Comparison of ENCODE assay signal across 8 cellular contexts in the genomic region with DNA sequence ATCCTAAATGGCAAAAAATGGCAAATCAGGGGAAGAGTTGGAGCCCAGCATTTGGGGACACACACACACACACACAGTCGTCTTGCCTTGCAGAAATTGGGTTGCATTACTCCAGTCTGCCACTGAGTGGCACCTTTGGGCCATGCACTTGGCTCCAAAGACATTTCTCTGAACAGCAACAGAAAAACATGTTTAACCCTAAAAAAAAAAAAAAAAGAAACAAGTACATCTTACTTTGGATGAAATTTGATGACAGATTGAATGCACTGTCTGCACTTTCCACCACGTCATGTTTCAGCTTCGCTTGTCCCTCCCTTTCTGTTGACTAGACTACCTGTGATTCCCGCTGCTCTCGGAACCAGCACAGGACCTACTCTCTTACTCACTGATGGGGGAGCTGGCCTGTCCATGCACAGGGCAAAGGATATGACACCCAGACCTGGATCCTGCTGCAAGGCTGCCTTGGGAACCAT.
DNase-seq lines count a peak whose midpoint lies in the region; ATAC-seq and TF ChIP-seq lines count a peak whose summit lies in the region.

No MANE protein-coding gene starts in this region.

- POLR2A ChIA-PET in CD4-positive, alpha-beta T cell (lab: Charles Lee), result interaction anchor here (1.2 kb wide), 1 partner anchor 388 kb away, joined by 3 read pairs; no protein-coding TSS in a partner anchor

- H3K27me3 Mint-ChIP-seq in CD4-positive, alpha-beta T cell, result no peaks in the 10 kb centered on the region
- peaks cover 10% of the 10 kb centered on the region for H3K27me3 Mint-ChIP-seq in osteocyte (ENCODE audit: unreplicated experiment)

- H3K4me1 Mint-ChIP-seq in CD4-positive, alpha-beta T cell (ENCODE audit: low read depth), result peaks cover 52% of the 10 kb centered on the region
- H3K4me1 Mint-ChIP-seq in osteocyte (ENCODE audit: unreplicated experiment), result peaks cover 8% of the 10 kb centered on the region

- no peak overlapping the region for H3K4me3 ChIP-seq in HFF-Myc (replicated peaks; ENCODE audit: low read depth, low read length)
- no peak overlapping the region for H3K4me3 ChIP-seq in Peyer's patch
- H3K4me3 ChIP-seq in transverse colon, result no peak overlapping the region

- peak overlapping the region; percentile 15 for H3K27ac Mint-ChIP-seq in CD4-positive, alpha-beta T cell
- no peak overlapping the region for H3K27ac Mint-ChIP-seq in osteocyte (ENCODE audit: unreplicated experiment)

- no peaks in the 10 kb centered on the region for H3K36me3 ChIP-seq in Peyer's patch
- no peaks in the 10 kb centered on the region for H3K36me3 ChIP-seq in transverse colon

- no peak for TF ChIP-seq EP300 in transverse colon (IDR thresholded peaks at IDR 0.05; ENCODE audit: low read depth)

- in situ Hi-C loops in transverse colon (cut with MboI; ENCODE audit: low pct_ligation_motif_present in 1 of 4, low pct_unique_long_range_greater_than_20kb in 1 of 4, low sequenced_read_pairs in 3 of 4), result loop anchor here in 3 of 4 donors (10.0 kb wide), 2 partner anchors 378 to 428 kb away; a partner anchor contains a TSS

- TF ChIP-seq POLR2A in Peyer's patch (IDR thresholded peaks at IDR 0.05) (no peak), transverse colon (IDR thresholded peaks at IDR 0.05) (no peak)

- 0 to 45% methylated on average over 1 to 5 of the region's 5 CpGs for WGBS in transverse colon (ENCODE audit: low coverage in 1 of 2), 2 donors

- CTCF ChIA-PET in CD4-positive, alpha-beta T cell (lab: Charles Lee), result interaction anchor here (0.7 to 2.1 kb wide), 11 partner anchors 33 to 432 kb away, joined by 3 to 26 read pairs (median 3); no protein-coding TSS in a partner anchor

- H3K4me1 ChIP-seq in Peyer's patch (peaks cover 0 to 14% (median 7%) of the 10 kb centered on the region in 4 donors), foreskin keratinocyte (no peaks in the 10 kb centered on the region), transverse colon (no peaks in the 10 kb centered on the region)

- H3K9me3 ChIP-seq in CD4-positive, alpha-beta T cell (ENCODE audit: control insufficient read depth, low read length), result peaks cover 5% of the 10 kb centered on the region
- H3K9me3 ChIP-seq in Peyer's patch (no peaks in the 10 kb centered on the region), transverse colon (no peaks in the 10 kb centered on the region)

- peaks cover 6% of the 10 kb centered on the region for H3K9me3 Mint-ChIP-seq in CD4-positive, alpha-beta T cell
- H3K9me3 Mint-ChIP-seq in osteocyte (ENCODE audit: unreplicated experiment), result peaks cover 14% of the 10 kb centered on the region

- no peaks in the 10 kb centered on the region for H3K36me3 Mint-ChIP-seq in CD4-positive, alpha-beta T cell (ENCODE audit: low read depth)
- no peaks in the 10 kb centered on the region for H3K36me3 Mint-ChIP-seq in osteocyte (ENCODE audit: unreplicated experiment)

- H3K4me3 Mint-ChIP-seq in CD4-positive, alpha-beta T cell, result peak overlapping the region; percentile 32
- H3K4me3 Mint-ChIP-seq in osteocyte (ENCODE audit: unreplicated experiment), result no peak overlapping the region

- no peak overlapping the region for H3K27ac ChIP-seq in CD4-positive, alpha-beta T cell (ENCODE audit: low read depth, low read length)
- H3K27ac ChIP-seq in Peyer's patch (no peak overlapping the region), foreskin keratinocyte (no peak overlapping the region), transverse colon (no peak overlapping the region)

- peak; percentile 48 to 70 (median 63) for DNase-seq in CD4-positive, alpha-beta T cell
- DNase-seq in HFF-Myc (ENCODE audit: extremely low read depth, low read depth), result peak; percentile 66
- DNase-seq in Peyer's patch, result peak; percentile 62 to 88 (median 72)
- DNase-seq in activated T-helper 9 cell treated with anti-CD3 and anti-CD28 coated beads, Interleukin-2, amount 50 U/mL, for 16 hours (ENCODE audit: low read depth), result peak; percentile 55
- peak; percentile 37 to 63 for DNase-seq in foreskin keratinocyte
- DNase-seq in osteocyte (ENCODE audit: extremely low spot score, unreplicated experiment), result peak; percentile 90
- peak; percentile 69 for DNase-seq in transverse colon

- peak; percentile 81 for TF ChIP-seq CTCF in CD4-positive, alpha-beta T cell (IDR thresholded peaks at IDR 0.05)
- peak; percentile 91 for TF ChIP-seq CTCF in HFF-Myc (IDR thresholded peaks at IDR 0.05; ENCODE audit: low read depth, low read length, missing control alignments)
- peak; percentile 81 to 90 (median 86) for TF ChIP-seq CTCF in Peyer's patch (IDR thresholded peaks at IDR 0.05)
- TF ChIP-seq CTCF in foreskin keratinocyte (conservative IDR thresholded peaks at IDR 0.05), result peak; percentile 91
- TF ChIP-seq CTCF in osteocyte (IDR thresholded peaks at IDR 0.05), result peak; percentile 92
- TF ChIP-seq CTCF in transverse colon (IDR thresholded peaks at IDR 0.05), result peak; percentile 86 to 91 (median 89)

- no peaks in the 10 kb centered on the region for H3K27me3 ChIP-seq in CD4-positive, alpha-beta T cell (ENCODE audit: control insufficient read depth, insufficient read depth, low read length)
- H3K27me3 ChIP-seq in Peyer's patch, result no peaks in the 10 kb centered on the region
- H3K27me3 ChIP-seq in foreskin keratinocyte, result peaks cover 9% of the 10 kb centered on the region
- no peaks in the 10 kb centered on the region for H3K27me3 ChIP-seq in transverse colon

- ATAC-seq in CD4-positive, alpha-beta T cell (ENCODE audit: poor library complexity), result peak; percentile 66
- ATAC-seq in foreskin keratinocyte, result peak; percentile 56
- ATAC-seq in HG03469 (IDR thresholded peaks at IDR 0.05; ENCODE audit: unreplicated experiment), result no peak

- intact Hi-C loops in CD4-positive, alpha-beta T cell (cut with DNase I, micrococcal nuclease), result loop anchor here (1.0 to 5.0 kb wide), 3 partner anchors 388 to 955 kb away; no protein-coding TSS in a partner anchor
- intact Hi-C loops in transverse colon (cut with DNase I; ENCODE audit: low total_unique reads), result loop anchor here (2.0 kb wide), 2 partner anchors 388 to 432 kb away; no protein-coding TSS in a partner anchor
